Comparison of ENCODE assay signal across 1 cellular context in the genomic region with DNA sequence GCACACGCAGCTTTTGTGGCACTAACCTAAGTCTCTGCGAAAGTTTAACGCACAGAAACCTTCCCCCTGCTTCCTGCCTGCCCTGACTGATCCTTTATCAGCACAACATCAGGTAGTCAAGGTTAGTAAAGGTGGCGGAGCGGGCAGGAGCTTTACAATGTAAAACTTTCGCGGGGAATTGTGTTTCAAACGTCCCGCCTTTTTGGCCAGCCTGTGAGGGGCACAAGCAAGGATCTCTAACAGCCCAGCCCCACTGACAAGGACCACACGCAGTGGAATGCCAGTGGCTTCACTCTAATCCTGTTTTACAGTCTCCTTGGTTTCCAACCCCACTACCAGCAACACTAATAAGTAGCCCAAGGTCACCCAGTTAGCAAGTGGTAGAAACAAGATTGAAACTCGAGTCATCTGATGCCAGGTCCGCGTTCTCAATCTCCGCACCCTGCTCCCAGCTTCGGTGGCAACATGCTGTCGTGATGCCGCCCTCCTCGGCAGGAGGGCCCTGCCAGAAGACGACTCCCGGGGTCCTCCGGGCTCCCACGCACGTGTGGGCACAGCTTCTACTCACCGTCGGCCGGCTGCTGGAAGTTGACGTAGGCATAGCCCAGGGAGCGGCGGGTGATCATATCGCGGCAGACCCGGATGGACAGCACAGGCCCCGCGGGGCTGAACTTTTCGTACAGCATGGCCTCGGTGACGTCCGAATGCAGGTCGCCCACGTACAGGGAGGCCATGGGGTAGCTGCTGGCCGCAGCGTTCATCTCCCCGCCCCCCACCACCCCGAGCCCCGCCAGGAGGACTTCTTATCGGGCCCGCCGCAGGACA.
TF ChIP-seq lines count a peak whose summit lies in the region.

No MANE protein-coding gene starts in this region.

TF ChIP-seq in SK-N-SH treated with all-trans-retinoic acid at 6 μM for 48 hours, 23 proteins besides CTCF, POLR2A, EP300 and RAD21 (continued from another document):
- TF ChIP-seq, protein P1, sequence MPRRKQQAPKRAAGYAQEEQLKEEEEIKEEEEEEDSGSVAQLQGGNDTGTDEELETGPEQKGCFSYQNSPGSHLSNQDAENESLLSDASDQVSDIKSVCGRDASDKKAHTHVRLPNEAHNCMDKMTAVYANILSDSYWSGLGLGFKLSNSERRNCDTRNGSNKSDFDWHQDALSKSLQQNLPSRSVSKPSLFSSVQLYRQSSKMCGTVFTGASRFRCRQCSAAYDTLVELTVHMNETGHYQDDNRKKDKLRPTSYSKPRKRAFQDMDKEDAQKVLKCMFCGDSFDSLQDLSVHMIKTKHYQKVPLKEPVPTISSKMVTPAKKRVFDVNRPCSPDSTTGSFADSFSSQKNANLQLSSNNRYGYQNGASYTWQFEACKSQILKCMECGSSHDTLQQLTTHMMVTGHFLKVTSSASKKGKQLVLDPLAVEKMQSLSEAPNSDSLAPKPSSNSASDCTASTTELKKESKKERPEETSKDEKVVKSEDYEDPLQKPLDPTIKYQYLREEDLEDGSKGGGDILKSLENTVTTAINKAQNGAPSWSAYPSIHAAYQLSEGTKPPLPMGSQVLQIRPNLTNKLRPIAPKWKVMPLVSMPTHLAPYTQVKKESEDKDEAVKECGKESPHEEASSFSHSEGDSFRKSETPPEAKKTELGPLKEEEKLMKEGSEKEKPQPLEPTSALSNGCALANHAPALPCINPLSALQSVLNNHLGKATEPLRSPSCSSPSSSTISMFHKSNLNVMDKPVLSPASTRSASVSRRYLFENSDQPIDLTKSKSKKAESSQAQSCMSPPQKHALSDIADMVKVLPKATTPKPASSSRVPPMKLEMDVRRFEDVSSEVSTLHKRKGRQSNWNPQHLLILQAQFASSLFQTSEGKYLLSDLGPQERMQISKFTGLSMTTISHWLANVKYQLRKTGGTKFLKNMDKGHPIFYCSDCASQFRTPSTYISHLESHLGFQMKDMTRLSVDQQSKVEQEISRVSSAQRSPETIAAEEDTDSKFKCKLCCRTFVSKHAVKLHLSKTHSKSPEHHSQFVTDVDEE (CRISPR knock-in tag; IDR thresholded peaks at IDR 0.05): no peak
- no peak for TF ChIP-seq ZFP3 (CRISPR knock-in tag; IDR thresholded peaks at IDR 0.05)
- TF ChIP-seq ISL1 (CRISPR knock-in tag; IDR thresholded peaks at IDR 0.05): no peak
